8 cellular contexts compared by ENCODE assay signal in the genomic region with DNA sequence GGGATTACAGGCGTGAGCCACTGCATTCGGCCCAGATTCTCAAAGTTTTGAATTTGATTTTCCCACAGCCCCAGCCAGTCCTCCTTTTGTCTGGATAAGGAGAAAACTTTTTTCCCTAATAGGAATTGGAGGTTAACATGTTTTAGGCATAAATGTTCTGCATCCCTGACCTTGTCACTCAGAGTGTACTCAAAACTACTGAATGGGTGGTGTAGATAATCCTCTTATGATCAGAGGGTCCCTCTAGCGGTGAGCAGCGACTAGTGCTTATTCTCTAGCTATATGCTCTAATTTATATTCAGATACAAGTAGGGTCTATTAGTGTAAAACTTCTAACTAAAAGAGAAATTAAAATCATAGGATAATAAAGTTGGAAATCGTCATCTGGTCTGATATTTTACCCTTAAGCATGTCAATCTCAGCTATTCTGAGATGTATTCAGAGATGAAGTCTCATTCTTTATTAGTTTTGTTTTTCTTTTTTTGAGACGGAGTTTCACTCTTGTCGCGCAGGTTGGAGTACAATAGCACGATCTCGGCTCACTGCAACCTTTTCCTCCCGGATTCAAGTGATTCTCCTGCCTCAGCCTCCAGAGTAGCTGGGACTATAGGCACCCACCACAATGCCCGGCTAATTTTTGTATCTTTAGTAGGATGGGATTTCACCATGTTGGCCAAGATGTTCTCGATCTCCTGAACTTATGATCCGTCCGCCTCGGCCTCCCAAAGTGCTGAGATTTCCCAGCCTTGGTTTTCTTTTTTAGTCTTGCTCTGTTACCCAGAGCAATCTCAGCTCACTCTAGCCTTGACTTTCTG. TPM values are rescaled to one million over a fixed set of nuclear protein-coding genes. Genes with fewer than 3 reads are reported as not detected.
DNase-seq lines count a peak whose midpoint lies in the region; ATAC-seq, FAIRE-seq and TF ChIP-seq lines count a peak whose summit lies in the region.

No MANE protein-coding gene starts in this region.

- DNase-seq in A172 (ENCODE audit: low spot score) (peak; percentile 92), GM18507 (ENCODE audit: extremely low spot score, insufficient read length, low read depth) (peak; percentile 51), NCI-H1417 (lab: John Stamatoyannopoulos, UW) (peak; percentile 15 to 86 (median 67)), heart left ventricle (peak in 4 of 5 donors; percentile 57 to 68 (median 60)), renal cortical epithelial cell (ENCODE audit: low read depth) (peak; percentile 87)
- DNase-seq in activated naive CD8-positive, alpha-beta T cell treated with anti-CD3 and anti-CD28 coated beads, Interleukin-2, amount 50 U/mL, for 16 hours (ENCODE audit: low read depth, low spot score), result peak; percentile 16

- TF ChIP-seq CTCF in heart left ventricle (IDR thresholded peaks at IDR 0.05), result peak; percentile 72 to 91 (median 84)

- peaks cover 0 to 19% (median 9%) of the 10 kb centered on the region in 12 donors for H3K4me1 ChIP-seq in heart left ventricle

- WGBS in heart left ventricle, 4 donors, result 64 to 66% (median 65%) methylated on average over 16 of the region's 16 CpGs

- H3K27me3 ChIP-seq in heart left ventricle, result no peaks in the 10 kb centered on the region

- intact Hi-C loops in heart left ventricle (cut with DNase I), result loop anchor here in 8 of 10 donors (1.0 to 10.0 kb wide), 7 partner anchors 53 to 157 kb away; a partner anchor contains a TSS

- H3K4me3 ChIP-seq in heart left ventricle, result no peak overlapping the region

- no peak for TF ChIP-seq POLR2A in heart left ventricle (IDR thresholded peaks at IDR 0.05)

- H3K36me3 ChIP-seq in heart left ventricle, result peaks cover 3 to 38% (median 30%) of the 10 kb centered on the region in 9 donors

- ATAC-seq in SK-N-SH treated with all-trans-retinoic acid at 6 μM for 48 hours (peak; percentile 70), heart left ventricle (peak in 3 of 4 donors; percentile 24 to 47 (median 32)), HG03521 (IDR thresholded peaks at IDR 0.05; ENCODE audit: unreplicated experiment) (no peak)

- peak overlapping the region in 1 of 12 donors; percentile 11 for H3K27ac ChIP-seq in heart left ventricle

- no peaks in the 10 kb centered on the region for H3K9me3 ChIP-seq in heart left ventricle

- FAIRE-seq in GM18507 (lab: Jason Lieb, UNC), result peak; percentile 76

TF ChIP-seq in SK-N-SH treated with all-trans-retinoic acid at 6 μM for 48 hours, 23 proteins besides CTCF, POLR2A, EP300 and RAD21:
- TF ChIP-seq ZNF8 (CRISPR knock-in tag; IDR thresholded peaks at IDR 0.05) (no peak), ZC3H10 (CRISPR knock-in tag; IDR thresholded peaks at IDR 0.05) (no peak), ZFP30 (CRISPR knock-in tag; IDR thresholded peaks at IDR 0.05) (no peak), ZFP3 (CRISPR knock-in tag; IDR thresholded peaks at IDR 0.05) (no peak), SNAI2 (CRISPR knock-in tag; IDR thresholded peaks at IDR 0.05) (no peak), ESRRG (CRISPR knock-in tag; IDR thresholded peaks at IDR 0.05) (no peak), OSR1 (CRISPR knock-in tag; IDR thresholded peaks at IDR 0.05) (no peak), ISL1 (CRISPR knock-in tag; IDR thresholded peaks at IDR 0.05) (no peak), PPARA (CRISPR knock-in tag; IDR thresholded peaks at IDR 0.05; ENCODE audit: borderline replicate concordance) (no peak), ZNF565 (CRISPR knock-in tag; conservative IDR thresholded peaks at IDR 0.05; ENCODE audit: low read depth) (no peak)
- TF ChIP-seq, protein P1, sequence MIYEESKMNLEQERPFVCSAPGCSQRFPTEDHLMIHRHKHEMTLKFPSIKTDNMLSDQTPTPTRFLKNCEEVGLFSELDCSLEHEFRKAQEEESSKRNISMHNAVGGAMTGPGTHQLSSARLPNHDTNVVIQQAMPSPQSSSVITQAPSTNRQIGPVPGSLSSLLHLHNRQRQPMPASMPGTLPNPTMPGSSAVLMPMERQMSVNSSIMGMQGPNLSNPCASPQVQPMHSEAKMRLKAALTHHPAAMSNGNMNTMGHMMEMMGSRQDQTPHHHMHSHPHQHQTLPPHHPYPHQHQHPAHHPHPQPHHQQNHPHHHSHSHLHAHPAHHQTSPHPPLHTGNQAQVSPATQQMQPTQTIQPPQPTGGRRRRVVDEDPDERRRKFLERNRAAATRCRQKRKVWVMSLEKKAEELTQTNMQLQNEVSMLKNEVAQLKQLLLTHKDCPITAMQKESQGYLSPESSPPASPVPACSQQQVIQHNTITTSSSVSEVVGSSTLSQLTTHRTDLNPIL (CRISPR knock-in tag; IDR thresholded peaks at IDR 0.05; ENCODE audit: low read depth), result no peak
- TF ChIP-seq, protein P2, sequence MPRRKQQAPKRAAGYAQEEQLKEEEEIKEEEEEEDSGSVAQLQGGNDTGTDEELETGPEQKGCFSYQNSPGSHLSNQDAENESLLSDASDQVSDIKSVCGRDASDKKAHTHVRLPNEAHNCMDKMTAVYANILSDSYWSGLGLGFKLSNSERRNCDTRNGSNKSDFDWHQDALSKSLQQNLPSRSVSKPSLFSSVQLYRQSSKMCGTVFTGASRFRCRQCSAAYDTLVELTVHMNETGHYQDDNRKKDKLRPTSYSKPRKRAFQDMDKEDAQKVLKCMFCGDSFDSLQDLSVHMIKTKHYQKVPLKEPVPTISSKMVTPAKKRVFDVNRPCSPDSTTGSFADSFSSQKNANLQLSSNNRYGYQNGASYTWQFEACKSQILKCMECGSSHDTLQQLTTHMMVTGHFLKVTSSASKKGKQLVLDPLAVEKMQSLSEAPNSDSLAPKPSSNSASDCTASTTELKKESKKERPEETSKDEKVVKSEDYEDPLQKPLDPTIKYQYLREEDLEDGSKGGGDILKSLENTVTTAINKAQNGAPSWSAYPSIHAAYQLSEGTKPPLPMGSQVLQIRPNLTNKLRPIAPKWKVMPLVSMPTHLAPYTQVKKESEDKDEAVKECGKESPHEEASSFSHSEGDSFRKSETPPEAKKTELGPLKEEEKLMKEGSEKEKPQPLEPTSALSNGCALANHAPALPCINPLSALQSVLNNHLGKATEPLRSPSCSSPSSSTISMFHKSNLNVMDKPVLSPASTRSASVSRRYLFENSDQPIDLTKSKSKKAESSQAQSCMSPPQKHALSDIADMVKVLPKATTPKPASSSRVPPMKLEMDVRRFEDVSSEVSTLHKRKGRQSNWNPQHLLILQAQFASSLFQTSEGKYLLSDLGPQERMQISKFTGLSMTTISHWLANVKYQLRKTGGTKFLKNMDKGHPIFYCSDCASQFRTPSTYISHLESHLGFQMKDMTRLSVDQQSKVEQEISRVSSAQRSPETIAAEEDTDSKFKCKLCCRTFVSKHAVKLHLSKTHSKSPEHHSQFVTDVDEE (CRISPR knock-in tag; IDR thresholded peaks at IDR 0.05), result no peak

RNA-seq across cellular contexts. Expression of a gene that starts 2.7 kb away (rescaled TPM):
- 568 and 570 TPM in 2 replicates for total RNA-seq in A172 (2014; rRNA removed; shearing (Covaris generic))
- total RNA-seq in heart left ventricle, result 100 to 1,000 TPM; 127 to 181 (median 138) TPM
- polyA plus RNA-seq in heart left ventricle, result 100 to 1,000 TPM; 205 to 231 TPM
- total RNA-seq in renal cortical epithelial cell, result 181 and 257 TPM in 2 replicates

RNA-seq across cellular contexts. Expression of a gene that starts 30.2 kb away (rescaled TPM):
- total RNA-seq in A172 (2014; rRNA removed; shearing (Covaris generic)), result 34.7 and 36.2 TPM in 2 replicates
- 10 to 100 TPM; 10.9 to 30.3 (median 14.3) TPM for total RNA-seq in heart left ventricle
- 10 to 100 TPM in 1 of 2 donors, 1 to 10 TPM in 1; 6.9 to 11.1 TPM for polyA plus RNA-seq in heart left ventricle
- 10.1 and 32.3 TPM in 2 replicates for total RNA-seq in renal cortical epithelial cell

RNA-seq across cellular contexts. Expression of a gene that starts 53.5 kb away (rescaled TPM):
- 87.5 and 102 TPM in 2 replicates for total RNA-seq in A172 (2014; rRNA removed; shearing (Covaris generic))
- 10 to 100 TPM; 28.1 to 48.8 (median 37.0) TPM for total RNA-seq in heart left ventricle
- polyA plus RNA-seq in heart left ventricle, result 10 to 100 TPM; 20.5 to 26.1 TPM
- total RNA-seq in renal cortical epithelial cell, result 67.4 and 95.5 TPM in 2 replicates

Comparison
In these comparisons a context has a peak if more than half of its experiments do, and no peak if none do; other contexts are left out.
1. DNase-seq: peak in every context shown above with its lines; median percentile 92 in A172; 87 in renal cortical epithelial cell; 67 in NCI-H1417; 60 in heart left ventricle; 51 in GM18507; 16 in activated naive CD8-positive, alpha-beta T cell treated with anti-CD3 and anti-CD28 coated beads, Interleukin-2, amount 50 U/mL, for 16 hours.